In genomic region chr5:55220433-55221185, GRCh38 we compare ENCODE assay signal across 1 cellular context.
TF ChIP-seq lines count a peak whose summit lies in the region.

No MANE protein-coding gene starts in this region.

TF ChIP-seq in SK-N-SH, 30 proteins besides CTCF, POLR2A, EP300 and RAD21 (continued from another document):
- TF ChIP-seq REST (IDR thresholded peaks at IDR 0.05; ENCODE audit: low read depth, low read length) = no peak
- no peak for TF ChIP-seq USF2 (IDR thresholded peaks at IDR 0.05; ENCODE audit: borderline replicate concordance, low read depth, low read length)
- TF ChIP-seq GABPA (IDR thresholded peaks at IDR 0.05; ENCODE audit: low read depth) = no peak
TF ChIP-seq in SK-N-SH: peak in this region for 0.
